Comparison of ENCODE assay signal across 1 cellular context in the genomic region with DNA sequence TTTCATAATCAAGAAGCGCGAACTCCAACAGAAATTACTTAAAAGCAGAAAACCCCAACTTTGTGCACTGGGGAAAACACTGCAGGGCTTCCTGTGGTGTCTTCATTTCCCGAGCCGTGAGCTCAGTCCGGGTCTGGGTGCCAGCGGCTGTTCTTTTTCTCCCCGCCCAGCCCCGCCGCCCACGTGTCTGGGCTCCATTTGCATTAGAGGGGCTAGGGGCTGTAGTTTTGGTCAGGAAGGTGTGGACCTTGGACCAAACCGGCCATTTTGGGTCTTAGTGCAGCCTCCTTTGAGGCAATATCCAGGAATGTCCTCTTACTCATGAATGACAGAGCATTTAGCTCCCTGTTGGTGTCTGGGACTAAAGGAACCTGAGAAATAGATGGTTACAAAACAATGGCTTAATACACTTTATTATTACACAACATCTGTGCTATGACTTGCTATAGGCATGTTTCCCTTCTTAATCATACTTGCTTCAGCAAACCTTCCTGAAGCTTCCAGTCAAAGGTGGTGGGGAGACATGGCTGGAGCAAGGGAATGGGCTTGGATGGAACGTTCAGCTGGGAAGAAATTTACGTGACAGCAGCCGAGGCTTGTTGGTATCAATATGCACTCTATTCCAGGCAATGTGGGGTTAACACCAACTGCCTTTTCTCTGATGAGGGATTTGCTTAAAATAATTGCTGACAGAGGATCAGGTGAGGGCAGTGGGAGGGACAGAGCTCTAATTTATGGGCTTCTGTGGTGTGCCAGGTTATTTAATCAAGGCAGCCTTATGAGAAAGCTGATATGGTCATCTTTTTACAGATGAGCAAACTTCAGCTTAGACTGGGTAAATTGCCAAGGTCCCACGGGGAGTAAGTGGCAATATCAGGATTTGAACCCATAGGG.
A peak's percentile ranks its signal among the peaks of the same experiment; 100 is the strongest.
TF ChIP-seq lines count a peak whose summit lies in the region.

No MANE protein-coding gene starts in this region.

TF ChIP-seq in HEK293, 187 proteins besides CTCF, POLR2A, EP300 and RAD21 (continued from another document):
- TF ChIP-seq, protein P1, sequence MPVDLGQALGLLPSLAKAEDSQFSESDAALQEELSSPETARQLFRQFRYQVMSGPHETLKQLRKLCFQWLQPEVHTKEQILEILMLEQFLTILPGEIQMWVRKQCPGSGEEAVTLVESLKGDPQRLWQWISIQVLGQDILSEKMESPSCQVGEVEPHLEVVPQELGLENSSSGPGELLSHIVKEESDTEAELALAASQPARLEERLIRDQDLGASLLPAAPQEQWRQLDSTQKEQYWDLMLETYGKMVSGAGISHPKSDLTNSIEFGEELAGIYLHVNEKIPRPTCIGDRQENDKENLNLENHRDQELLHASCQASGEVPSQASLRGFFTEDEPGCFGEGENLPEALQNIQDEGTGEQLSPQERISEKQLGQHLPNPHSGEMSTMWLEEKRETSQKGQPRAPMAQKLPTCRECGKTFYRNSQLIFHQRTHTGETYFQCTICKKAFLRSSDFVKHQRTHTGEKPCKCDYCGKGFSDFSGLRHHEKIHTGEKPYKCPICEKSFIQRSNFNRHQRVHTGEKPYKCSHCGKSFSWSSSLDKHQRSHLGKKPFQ (tag by site-specific recombination; IDR thresholded peaks at IDR 0.05) = no peak
- TF ChIP-seq ZBTB17 (tag by site-specific recombination; IDR thresholded peaks at IDR 0.05) = peak; percentile 25; the same call in 1 of the 2 replicates
- TF ChIP-seq GLIS1 (tag by site-specific recombination; IDR thresholded peaks at IDR 0.05) = peak; percentile 59
- peak; percentile 94 for TF ChIP-seq ZNF335 (tag by site-specific recombination; conservative IDR thresholded peaks at IDR 0.05)
- TF ChIP-seq YY1 (tag by site-specific recombination; IDR thresholded peaks at IDR 0.05) = peak; percentile 74
- no peak for TF ChIP-seq ZNF16 (tag by site-specific recombination; IDR thresholded peaks at IDR 0.05; ENCODE audit: low read depth)
- TF ChIP-seq SP7 (tag by site-specific recombination; IDR thresholded peaks at IDR 0.05) = peak; percentile 70
- TF ChIP-seq ZNF24 (tag by site-specific recombination; IDR thresholded peaks at IDR 0.05) = no peak
- peak; percentile 23; the same call in 1 of the 2 replicates for TF ChIP-seq OSR2 (tag by site-specific recombination; IDR thresholded peaks at IDR 0.05)
- no peak for TF ChIP-seq REPIN1 (tag by site-specific recombination; IDR thresholded peaks at IDR 0.05; ENCODE audit: low read depth)
- peak; percentile 97 for TF ChIP-seq ZNF10 (tag by site-specific recombination; IDR thresholded peaks at IDR 0.05)
- TF ChIP-seq ZNF341 (tag by site-specific recombination; IDR thresholded peaks at IDR 0.05; ENCODE audit: low read depth) = peak; percentile 93
- TF ChIP-seq ZNF366 (tag by site-specific recombination; conservative IDR thresholded peaks at IDR 0.05) = peak; percentile 77
- 0 out of 2 replicates have a peak, but pooled peaks have one; percentile 32 for TF ChIP-seq ZNF561 (tag by site-specific recombination; IDR thresholded peaks at IDR 0.05; ENCODE audit: borderline replicate concordance)
